ENCODE assay signal across 2 cellular contexts in genomic region chr16:12016166-12016947, GRCh38.
TF ChIP-seq lines count a peak whose summit lies in the region.

No MANE protein-coding gene starts in this region.

TF ChIP-seq in HEK293, 187 proteins besides CTCF, POLR2A, EP300 and RAD21:
- TF ChIP-seq ZNF121 (tag by site-specific recombination; IDR thresholded peaks at IDR 0.05) (0 out of 2 replicates have a peak, but pooled peaks have one; percentile 33), ZNF610 (tag by site-specific recombination; IDR thresholded peaks at IDR 0.05; ENCODE audit: borderline replicate concordance) (no peak), KLF1 (tag by site-specific recombination; IDR thresholded peaks at IDR 0.05) (no peak), PRDM10 (tag by site-specific recombination; IDR thresholded peaks at IDR 0.05) (0 out of 2 replicates have a peak, but pooled peaks have one; percentile 21), MYNN (tag by site-specific recombination; IDR thresholded peaks at IDR 0.05; ENCODE audit: borderline replicate concordance) (peak; percentile 55; the same call in 1 of the 2 replicates), ZNF600 (tag by site-specific recombination; IDR thresholded peaks at IDR 0.05) (no peak)

TF ChIP-seq in GM12878, 131 proteins besides CTCF, POLR2A, EP300 and RAD21:
- no peak for TF ChIP-seq FOXK2 (IDR thresholded peaks at IDR 0.05)
- TF ChIP-seq POU2F2 (IDR thresholded peaks at IDR 0.05; ENCODE audit: borderline replicate concordance, low read depth, low read length), result 0 out of 3 replicates have a peak, but pooled peaks have one; percentile 39
- no peak for TF ChIP-seq NFXL1 (IDR thresholded peaks at IDR 0.05; ENCODE audit: borderline replicate concordance)
- TF ChIP-seq KLF5 (IDR thresholded peaks at IDR 0.05; ENCODE audit: partially characterized antibody), result no peak
